Comparison of ENCODE assay signal across 19 cellular contexts in the genomic region with DNA sequence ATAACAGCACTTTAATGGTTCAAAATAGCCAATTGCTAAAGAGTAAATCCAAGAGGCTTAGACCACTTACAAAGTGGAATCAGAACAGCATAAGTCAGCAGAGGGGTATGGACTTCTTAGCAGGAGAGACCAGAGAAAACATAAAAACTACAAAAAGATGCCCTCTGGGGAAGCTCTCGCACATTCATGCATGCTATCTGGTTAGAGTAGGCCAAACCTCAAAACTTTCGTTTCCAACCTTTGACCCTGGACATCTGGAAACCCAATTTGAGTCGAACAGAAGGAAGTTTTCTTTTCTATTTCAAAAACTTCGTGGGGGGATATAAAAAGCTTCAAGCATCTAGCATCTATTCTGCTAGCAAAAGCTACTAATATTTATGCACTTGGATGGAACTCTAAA.
DNase-seq lines count a peak whose midpoint lies in the region; ATAC-seq and TF ChIP-seq lines count a peak whose summit lies in the region.
"Had no signal": no experiment of that assay in that cellular context is flagged by ENCODE, and none has a peak within 500 bp of the region (broad histone marks: within the 10 kb centered on the region; RNA-seq: fewer than 3 reads in every experiment).

No MANE protein-coding gene starts in this region.

- H3K4me1 Mint-ChIP-seq in progenitor cell of endocrine pancreas (ENCODE audit: low read depth) = peaks cover 5% of the 10 kb centered on the region
- H3K4me1 Mint-ChIP-seq: activated B cell treated with CpG ODN at 0.5 μM for 24 hours; naive thymus-derived CD8-positive, alpha-beta T cell; T-cell had no signal

- H3K27me3 Mint-ChIP-seq in progenitor cell of endocrine pancreas = peaks cover 2% of the 10 kb centered on the region
- H3K27me3 Mint-ChIP-seq: activated B cell treated with CpG ODN at 0.5 μM for 24 hours; naive thymus-derived CD8-positive, alpha-beta T cell; T-cell had no signal

- H3K9me3 Mint-ChIP-seq in progenitor cell of endocrine pancreas (ENCODE audit: low read depth) = no peaks in the 10 kb centered on the region
- H3K9me3 Mint-ChIP-seq: activated B cell treated with CpG ODN at 0.5 μM for 24 hours, H9 had no signal

- H3K36me3 Mint-ChIP-seq in progenitor cell of endocrine pancreas (ENCODE audit: insufficient read depth) = no peaks in the 10 kb centered on the region
- H3K36me3 Mint-ChIP-seq: naive thymus-derived CD8-positive, alpha-beta T cell; T-cell had no signal

- ATAC-seq in GM19468 (IDR thresholded peaks at IDR 0.05; ENCODE audit: extremely low read depth, unreplicated experiment) (peak; percentile 41), GM21619 (IDR thresholded peaks at IDR 0.05; ENCODE audit: unreplicated experiment) (no peak)
- ATAC-seq: esophagus mucosa; K562; naive thymus-derived CD8-positive, alpha-beta T cell; T-cell had no signal

- no peak overlapping the region for H3K4me3 ChIP-seq in foreskin fibroblast (ENCODE audit: low read depth in 1 of 2, low read length in 2 of 2)
- H3K4me3 ChIP-seq: K562 had no signal

- DNase-seq in EL (peak; percentile 88), NOMO-1 treated with dmso at 0.1 percent for 144 hours (lab: John Stamatoyannopoulos, UW; ENCODE audit: unreplicated experiment) (peak; percentile 6), foreskin fibroblast (peak; percentile 10 to 47), NCI-H748 (lab: John Stamatoyannopoulos, UW; ENCODE audit: unreplicated experiment) (no peak), progenitor cell of endocrine pancreas (ENCODE audit: low spot score, unreplicated experiment) (no peak)
- no peak for DNase-seq in stimulated activated CD4-positive, alpha-beta T cell treated with anti-CD3 and anti-CD28 coated beads, Interleukin-12 subunit alpha, Interleukin-12 subunit beta, amount 100 ng/mL, for 4 hours
- DNase-seq: activated B cell treated with CpG ODN at 0.5 μM for 24 hours; activated effector memory CD4-positive, alpha-beta T cell treated with anti-CD3 and anti-CD28 coated beads, Interleukin-2, amount 50 U/mL, for 16 hours; H9; naive thymus-derived CD8-positive, alpha-beta T cell; NCI-H187; NCI-H510A; retina; stimulated activated CD4-positive, alpha-beta T cell treated with anti-CD3 and anti-CD28 coated beads, Interleukin-2, amount 100 ng/mL, for 24 hours; T-cell had no signal

- no peak overlapping the region for H3K4me3 Mint-ChIP-seq in progenitor cell of endocrine pancreas (ENCODE audit: low read depth)
- H3K4me3 Mint-ChIP-seq: activated B cell treated with CpG ODN at 0.5 μM for 24 hours; H9; naive thymus-derived CD8-positive, alpha-beta T cell; T-cell had no signal

- H3K27ac Mint-ChIP-seq in progenitor cell of endocrine pancreas = no peak overlapping the region
- H3K27ac Mint-ChIP-seq: activated B cell treated with CpG ODN at 0.5 μM for 24 hours; H9; naive thymus-derived CD8-positive, alpha-beta T cell; T-cell had no signal

- no peak for TF ChIP-seq CTCF in foreskin fibroblast (IDR thresholded peaks at IDR 0.05; ENCODE audit: low read depth, low read length)
- TF ChIP-seq CTCF in progenitor cell of endocrine pancreas (IDR thresholded peaks at IDR 0.05; ENCODE audit: unreplicated experiment) = no peak

Comparison
In these comparisons a context has a peak if more than half of its experiments do, and no peak if none do; other contexts are left out.
1. DNase-seq: peak in EL (single experiment), NOMO-1 treated with dmso at 0.1 percent for 144 hours (single experiment) and foreskin fibroblast (2 of 2); none in stimulated activated CD4-positive, alpha-beta T cell treated with anti-CD3 and anti-CD28 coated beads, Interleukin-12 subunit alpha, Interleukin-12 subunit beta, amount 100 ng/mL, for 4 hours (single experiment), NCI-H748 (single experiment) and progenitor cell of endocrine pancreas (single experiment).